Comparison of ENCODE assay signal across 6 cellular contexts in the genomic region with DNA sequence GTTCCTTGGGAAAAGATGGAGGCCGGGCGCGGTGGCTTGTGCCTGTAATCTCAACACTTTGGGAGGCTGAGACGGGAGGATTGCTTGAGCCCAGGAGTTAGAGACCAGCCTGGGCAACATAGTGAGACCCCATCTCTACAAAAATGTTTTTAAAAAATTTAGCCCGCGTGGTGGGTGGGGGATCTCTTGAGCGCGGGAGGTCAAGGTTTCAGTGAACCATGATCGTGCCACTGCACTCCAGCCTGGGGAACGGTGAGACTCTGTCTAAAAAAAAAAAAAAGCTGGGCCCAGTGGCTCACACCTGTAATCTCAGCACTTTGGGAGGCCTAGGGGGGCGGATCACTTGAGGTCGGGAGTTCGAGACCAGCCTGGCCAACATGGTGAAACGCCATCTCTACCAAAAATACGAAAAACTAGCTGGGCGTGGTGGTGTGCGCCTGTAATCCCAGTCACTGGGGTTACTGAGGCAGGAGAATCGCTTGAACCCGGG. TPM values are rescaled to one million over a fixed set of nuclear protein-coding genes. Genes with fewer than 3 reads are reported as not detected.
DNase-seq lines count a peak whose midpoint lies in the region; ATAC-seq, FAIRE-seq and TF ChIP-seq lines count a peak whose summit lies in the region.
"Not testable (repeated sequence)": the region's sequence is repeated elsewhere in the genome, so short reads cannot be mapped to it uniquely, and the experiment has no call there.

No MANE protein-coding gene starts in this region.

- not testable (repeated sequence) for H3K27me3 ChIP-seq in GM06990 (replicated peaks; ENCODE audit: control insufficient read depth, insufficient read depth, low read length); SJSA1 (replicated peaks); GM12878 (replicated peaks in 1 of 2; ENCODE audit: control insufficient read depth in 2 of 2, insufficient read depth in 2 of 2, low read length in 1 of 2); cardiac muscle cell; naive thymus-derived CD4-positive, alpha-beta T cell (ENCODE audit: control insufficient read depth in 2 of 2, insufficient read depth in 2 of 2, low read length in 2 of 2)

- not testable (repeated sequence) for H3K36me3 ChIP-seq in GM06990 (ENCODE audit: control insufficient read depth, insufficient read depth, low read length); GM12878 (ENCODE audit: control insufficient read depth in 2 of 2, insufficient read depth in 2 of 2, low read length in 1 of 2); cardiac muscle cell
- peaks cover 51% of the 10 kb centered on the region for H3K36me3 ChIP-seq in SJSA1
- H3K36me3 ChIP-seq in naive thymus-derived CD4-positive, alpha-beta T cell (ENCODE audit: control insufficient read depth in 2 of 3, insufficient read depth in 3 of 3, low read length in 3 of 3): peaks cover 0 to 41% (median 0%) of the 10 kb centered on the region in 3 experiments

- TF ChIP-seq POLR2A in GM12878 (IDR thresholded peaks at IDR 0.05; ENCODE audit: low read depth, low read length): not testable (repeated sequence)

- not testable (repeated sequence) for H3K27me3 Mint-ChIP-seq in naive thymus-derived CD4-positive, alpha-beta T cell

- H3K4me2 ChIP-seq in GM12878 (ENCODE audit: control insufficient read depth, insufficient read depth): peak overlapping the region; percentile 53

- BruUV-seq in GM12878 (replicated peaks; lab: Mats Ljungman, UMichigan): not testable (repeated sequence)

- H3K79me2 ChIP-seq in GM12878 (ENCODE audit: control insufficient read depth, insufficient read depth, low read length): peaks cover 27% of the 10 kb centered on the region

- DNase-seq in GM06990 (ENCODE audit: extremely low read depth, insufficient read length); SJSA1 (ENCODE audit: low read depth in 1 of 2, low spot score in 2 of 2); GM12878 (ENCODE audit: low read depth, low spot score); cardiac muscle cell (ENCODE audit: low read depth in 1 of 2, low spot score in 1 of 2); naive thymus-derived CD4-positive, alpha-beta T cell; substantia nigra (lab: John Stamatoyannopoulos, UW): not testable (repeated sequence)

- TF ChIP-seq EP300 in GM12878 (IDR thresholded peaks at IDR 0.05; ENCODE audit: borderline replicate concordance in 1 of 2, control insufficient read depth in 1 of 2, low read depth in 2 of 2, low read length in 2 of 2): not testable (repeated sequence)

- SMC1A ChIA-PET in GM12878 (lab: Charles Lee; ENCODE audit: uncharacterized antibody, unreplicated experiment): interaction anchor here (0.6 to 5.7 kb wide), 12 partner anchors 10 to 791 kb away, joined by 3 to 128 read pairs (median 5); a partner anchor contains a TSS

- H3K4me3 ChIP-seq in GM06990 (replicated peaks; ENCODE audit: low read depth, low read length) (peak overlapping the region; percentile 94), SJSA1 (peak overlapping the region; percentile 76), GM12878 (peak overlapping the region; percentile 97), cardiac muscle cell (peak overlapping the region; percentile 90)
- peak overlapping the region; percentile 99 for H3K4me3 ChIP-seq in naive thymus-derived CD4-positive, alpha-beta T cell (ENCODE audit: low read length)

- RAD21 ChIA-PET in GM12878 (lab: Charles Lee; ENCODE audit: unreplicated experiment): interaction anchor here (0.8 to 5.9 kb wide), 9 partner anchors 11 to 104 kb away, joined by 3 to 121 read pairs (median 9); a partner anchor contains a TSS

- peaks cover 4 to 22% (median 12%) of the 10 kb centered on the region in 5 donors for H3K36me3 Mint-ChIP-seq in naive thymus-derived CD4-positive, alpha-beta T cell

- H2AFZ ChIP-seq in GM12878 (ENCODE audit: control insufficient read depth, low read depth, low read length): peak overlapping the region; percentile 100

- not testable (repeated sequence) for H3K27ac ChIP-seq in SJSA1; cardiac muscle cell; naive thymus-derived CD4-positive, alpha-beta T cell (ENCODE audit: low read depth, low read length)
- H3K27ac ChIP-seq in GM12878 (ENCODE audit: control insufficient read depth, insufficient read depth) (peak overlapping the region; percentile 96), substantia nigra (ENCODE audit: low read depth, low read length, poor library complexity, severe bottlenecking) (peak overlapping the region; percentile 96)

- not testable (repeated sequence) for H3K9me3 Mint-ChIP-seq in naive thymus-derived CD4-positive, alpha-beta T cell

- peak overlapping the region; percentile 91 to 100 (median 98) for H3K4me3 Mint-ChIP-seq in naive thymus-derived CD4-positive, alpha-beta T cell

- peak overlapping the region; percentile 91 for H3K9ac ChIP-seq in GM12878 (ENCODE audit: control insufficient read depth, insufficient read depth, low read length)

- POLR2A ChIA-PET in GM12878 (lab: Charles Lee): interaction anchor here (0.8 to 3.6 kb wide), 9 partner anchors 11 to 105 kb away, joined by 3 to 44 read pairs (median 10); a partner anchor contains a TSS
- POLR2A ChIA-PET in naive thymus-derived CD4-positive, alpha-beta T cell (lab: Charles Lee): interaction anchor here (0.8 to 6.9 kb wide), 16 partner anchors 8 to 704 kb away, joined by 3 to 197 read pairs (median 6); a partner anchor contains a TSS

- H3K4me1 Mint-ChIP-seq in naive thymus-derived CD4-positive, alpha-beta T cell: peaks cover 21 to 59% (median 41%) of the 10 kb centered on the region in 7 donors

- not testable (repeated sequence) for H4K20me1 ChIP-seq in GM12878 (ENCODE audit: control insufficient read depth, insufficient read depth)

- H3K27ac Mint-ChIP-seq in naive thymus-derived CD4-positive, alpha-beta T cell: peak overlapping the region; percentile 93 to 100 (median 99)

- 87% methylated on average over 19 of the region's 19 CpGs for WGBS in GM12878 (ENCODE audit: insufficient coverage, insufficient replicate concordance, low lambda C conversion rate, missing lambda C conversion rate)

- TF ChIP-seq RAD21 in GM12878 (IDR thresholded peaks at IDR 0.05; ENCODE audit: insufficient read depth, low read depth, low read length): not testable (repeated sequence)

- not testable (repeated sequence) for H3K9me3 ChIP-seq in SJSA1 (replicated peaks); GM12878 (replicated peaks; ENCODE audit: control insufficient read depth, insufficient read depth, low read length); cardiac muscle cell (ENCODE audit: low read depth); naive thymus-derived CD4-positive, alpha-beta T cell (ENCODE audit: control insufficient read depth in 2 of 3, low read length in 3 of 3)

- not testable (repeated sequence) for FAIRE-seq in GM12878 (lab: Jason Lieb, UNC)

- ATAC-seq in GM12878; naive thymus-derived CD4-positive, alpha-beta T cell: not testable (repeated sequence)

- not testable (repeated sequence) for TF ChIP-seq CTCF in GM06990 (IDR thresholded peaks at IDR 0.05; ENCODE audit: insufficient read depth, low read length, poor library complexity, severe bottlenecking); GM12878 (IDR thresholded peaks at IDR 0.05 in 2 of 3, conservative IDR thresholded peaks at IDR 0.05 in 1 of 3; ENCODE audit: control insufficient read depth in 2 of 3, extremely low read depth in 1 of 3, insufficient read depth in 1 of 3, low read depth in 3 of 3, low read length in 3 of 3); cardiac muscle cell (IDR thresholded peaks at IDR 0.05; ENCODE audit: low read depth, low read length)

- in situ Hi-C loops in GM12878 (cut with MboI): loop anchor here (10.0 kb wide), 1 partner anchor 101 kb away; no protein-coding TSS in a partner anchor

- intact Hi-C loops in GM12878 (cut with micrococcal nuclease; ENCODE audit: unreplicated experiment): loop anchor here (1.0 to 2.0 kb wide), 5 partner anchors 19 to 104 kb away; no protein-coding TSS in a partner anchor
- intact Hi-C loops in naive thymus-derived CD4-positive, alpha-beta T cell (cut with micrococcal nuclease): loop anchor here (1.0 to 10.0 kb wide), 18 partner anchors 11 to 1249 kb away; a partner anchor contains a TSS

- CTCF ChIA-PET in GM12878 (lab: Yijun Ruan, JAX): interaction anchor here (0.7 to 19.4 kb wide), 19 partner anchors 8 to 242 kb away, joined by 3 to 280 read pairs (median 4); a partner anchor contains a TSS
- CTCF ChIA-PET in naive thymus-derived CD4-positive, alpha-beta T cell (lab: Charles Lee): interaction anchor here (0.7 to 6.2 kb wide), 10 partner anchors 20 to 104 kb away, joined by 3 to 59 read pairs (median 9); a partner anchor contains a TSS

- H3K4me1 ChIP-seq in SJSA1 (replicated peaks): peaks cover 16% of the 10 kb centered on the region
- H3K4me1 ChIP-seq in GM12878 (ENCODE audit: control insufficient read depth, insufficient read depth, low read length): peaks cover 13% of the 10 kb centered on the region
- not testable (repeated sequence) for H3K4me1 ChIP-seq in cardiac muscle cell (ENCODE audit: low read depth)
- peaks cover 22 to 26% of the 10 kb centered on the region in 2 donors for H3K4me1 ChIP-seq in naive thymus-derived CD4-positive, alpha-beta T cell (ENCODE audit: control insufficient read depth in 2 of 2, insufficient read depth in 2 of 2, low read length in 2 of 2)

RNA-seq across cellular contexts. Expression of a gene that starts 0.8 kb away (rescaled TPM):
- total RNA-seq in SJSA1 (2014; rRNA removed; shearing (Covaris generic)): 19.8 and 22.9 TPM in 2 replicates
- 49.7 and 59.4 TPM in 2 replicates for total RNA-seq in GM12878 (2013; cell fraction: nucleolus; rRNA removed)
- total RNA-seq in GM12878 (2014; rRNA removed): 19.2 and 19.6 TPM in 2 replicates
- total RNA-seq in GM12878 (2014; rRNA removed; fragmentation: Illumina TruSeq; extraction: Trizol): 13.5 and 14.3 TPM in 2 replicates
- 27.3 and 30.5 TPM in 2 replicates for total RNA-seq in GM12878 (2021)
- 10.8 TPM for polyA plus RNA-seq in GM12878 (2011; ENCODE audit: low read depth)
- polyA plus RNA-seq in GM12878 (2011; rRNA removed): 19.6 and 27.8 TPM in 2 replicates
- polyA plus RNA-seq in GM12878 (2011; cell fraction: cytosol; rRNA removed): 33.2 and 37.2 TPM in 2 replicates
- polyA plus RNA-seq in GM12878 (2011; cell fraction: nucleus; rRNA removed): 134 and 151 TPM in 2 replicates
- polyA plus RNA-seq in GM12878 (2012): 19.7 and 22.2 TPM in 2 replicates
- 21.5 and 26.1 TPM in 2 replicates for polyA plus RNA-seq in GM12878 (2014; fragmentation: Illumina TruSeq; extraction: Trizol)
- 1 to 10 TPM; 6.5 to 7.2 TPM for polyA plus RNA-seq in GM12878 (2014; fragmentation: Nextera tagmentation; extraction: Ambion mirVana)
- polyA plus RNA-seq in GM12878 (2014; rRNA removed): 32.7 and 34.9 TPM in 2 replicates
- 10 to 100 TPM; 25.7 to 27.7 TPM for polyA plus RNA-seq in GM12878 (2016; fragmentation: Nextera tagmentation; extraction: Ambion mirVana)
- polyA minus RNA-seq in GM12878 (2011; rRNA and poly(A)+ RNA removed): 19.7 and 27.5 TPM in 2 replicates
- 6.1 and 8.0 TPM in 2 replicates for polyA minus RNA-seq in GM12878 (2011; cell fraction: cytosol; rRNA and poly(A)+ RNA removed)
- polyA minus RNA-seq in GM12878 (2011; cell fraction: nucleus; rRNA and poly(A)+ RNA removed): 25.3 and 35.9 TPM in 2 replicates
- 16.8 and 32.9 TPM in 2 replicates for total RNA-seq in cardiac muscle cell
- polyA plus RNA-seq in cardiac muscle cell: 23.0 and 29.1 TPM in 2 replicates
- total RNA-seq in naive thymus-derived CD4-positive, alpha-beta T cell: 10 to 100 TPM; 35.5 to 50.4 (median 43.6) TPM
- 10 to 100 TPM; 19.8 to 24.5 TPM for polyA plus RNA-seq in naive thymus-derived CD4-positive, alpha-beta T cell

RNA-seq across cellular contexts. Expression of a gene that starts 0.9 kb away (rescaled TPM):
- 5.4 and 12.4 TPM in 2 replicates for total RNA-seq in SJSA1 (2014; rRNA removed; shearing (Covaris generic))
- 77.0 and 88.9 TPM in 2 replicates for total RNA-seq in GM12878 (2013; cell fraction: nucleolus; rRNA removed)
- 16.3 and 16.9 TPM in 2 replicates for total RNA-seq in GM12878 (2014; rRNA removed)
- 10.6 and 10.9 TPM in 2 replicates for total RNA-seq in GM12878 (2014; rRNA removed; fragmentation: Illumina TruSeq; extraction: Trizol)
- total RNA-seq in GM12878 (2021): 7.6 and 15.7 TPM in 2 replicates
- 2.5 TPM for polyA plus RNA-seq in GM12878 (2011; ENCODE audit: low read depth)
- polyA plus RNA-seq in GM12878 (2011; rRNA removed): 2.2 and 5.0 TPM in 2 replicates
- 4.2 and 6.1 TPM in 2 replicates for polyA plus RNA-seq in GM12878 (2011; cell fraction: cytosol; rRNA removed)
- 16.3 and 24.7 TPM in 2 replicates for polyA plus RNA-seq in GM12878 (2011; cell fraction: nucleus; rRNA removed)
- polyA plus RNA-seq in GM12878 (2012): 4.5 TPM in 2 replicates
- polyA plus RNA-seq in GM12878 (2014; fragmentation: Illumina TruSeq; extraction: Trizol): 5.2 and 7.1 TPM in 2 replicates
- polyA plus RNA-seq in GM12878 (2014; fragmentation: Nextera tagmentation; extraction: Ambion mirVana): 1 to 10 TPM in 1 of 2 experiments, under 1 TPM in 1; 0.93 to 1.5 TPM
- polyA plus RNA-seq in GM12878 (2014; rRNA removed): 12.5 and 14.8 TPM in 2 replicates
- 1 to 10 TPM; 8.2 to 9.9 TPM for polyA plus RNA-seq in GM12878 (2016; fragmentation: Nextera tagmentation; extraction: Ambion mirVana)
- polyA minus RNA-seq in GM12878 (2011; rRNA and poly(A)+ RNA removed): 19.2 and 38.1 TPM in 2 replicates
- polyA minus RNA-seq in GM12878 (2011; cell fraction: cytosol; rRNA and poly(A)+ RNA removed): 4.5 and 5.1 TPM in 2 replicates
- 33.6 and 56.7 TPM in 2 replicates for polyA minus RNA-seq in GM12878 (2011; cell fraction: nucleus; rRNA and poly(A)+ RNA removed)
- 18.1 and 33.5 TPM in 2 replicates for total RNA-seq in cardiac muscle cell
- polyA plus RNA-seq in cardiac muscle cell: 16.8 and 23.4 TPM in 2 replicates
- total RNA-seq in naive thymus-derived CD4-positive, alpha-beta T cell: 10 to 100 TPM; 21.4 to 75.2 (median 33.8) TPM
- polyA plus RNA-seq in naive thymus-derived CD4-positive, alpha-beta T cell: 10 to 100 TPM; 13.1 to 23.9 TPM

RNA-seq across cellular contexts. Expression of a gene that starts 11.2 kb away (rescaled TPM):
- total RNA-seq in SJSA1 (2014; rRNA removed; shearing (Covaris generic)): 30.4 and 55.7 TPM in 2 replicates
- total RNA-seq in GM12878 (2013; cell fraction: nucleolus; rRNA removed): 16.6 and 17.5 TPM in 2 replicates
- total RNA-seq in GM12878 (2014; rRNA removed) (70.6 and 73.5 TPM in 2 replicates), GM12878 (2014; rRNA removed; fragmentation: Illumina TruSeq; extraction: Trizol) (40.6 and 46.7 TPM in 2 replicates), GM12878 (2021) (131 and 146 TPM in 2 replicates), cardiac muscle cell (50.8 and 50.9 TPM in 2 replicates)
- 500 TPM for polyA plus RNA-seq in GM12878 (2011; ENCODE audit: low read depth)
- polyA plus RNA-seq in GM12878 (2011; rRNA removed) (25.6 and 27.2 TPM in 2 replicates), GM12878 (2014; fragmentation: Illumina TruSeq; extraction: Trizol) (3.7 and 15.1 TPM in 2 replicates), GM12878 (2014; fragmentation: Nextera tagmentation; extraction: Ambion mirVana) (10 to 100 TPM; 40.8 to 94.1 TPM), GM12878 (2014; rRNA removed) (88.3 and 116 TPM in 2 replicates), GM12878 (2016; fragmentation: Nextera tagmentation; extraction: Ambion mirVana) (100 to 1,000 TPM; 166 to 167 TPM), cardiac muscle cell (132 and 140 TPM in 2 replicates)
- 54.6 and 96.1 TPM in 2 replicates for polyA plus RNA-seq in GM12878 (2011; cell fraction: cytosol; rRNA removed)
- 33.6 and 35.6 TPM in 2 replicates for polyA plus RNA-seq in GM12878 (2011; cell fraction: nucleus; rRNA removed)
- 98.1 and 123 TPM in 2 replicates for polyA plus RNA-seq in GM12878 (2012)
- 14.0 and 18.4 TPM in 2 replicates for polyA minus RNA-seq in GM12878 (2011; rRNA and poly(A)+ RNA removed)
- 11.6 and 14.1 TPM in 2 replicates for polyA minus RNA-seq in GM12878 (2011; cell fraction: cytosol; rRNA and poly(A)+ RNA removed)
- polyA minus RNA-seq in GM12878 (2011; cell fraction: nucleus; rRNA and poly(A)+ RNA removed): 13.1 and 27.3 TPM in 2 replicates
- 100 to 1,000 TPM in 2 of 5 experiments, 10 to 100 TPM in 3; 45.7 to 108 (median 94.5) TPM for total RNA-seq in naive thymus-derived CD4-positive, alpha-beta T cell
- polyA plus RNA-seq in naive thymus-derived CD4-positive, alpha-beta T cell: 100 to 1,000 TPM; 138 to 175 TPM

RNA-seq across cellular contexts. Expression of a gene that starts 15.7 kb away (rescaled TPM):
- total RNA-seq in SJSA1 (2014; rRNA removed; shearing (Covaris generic)): 0.18 and 1.6 TPM in 2 replicates
- 4.3 and 4.6 TPM in 2 replicates for total RNA-seq in GM12878 (2013; cell fraction: nucleolus; rRNA removed)
- total RNA-seq in GM12878 (2014; rRNA removed) (0.98 and 4.0 TPM in 2 replicates), GM12878 (2014; rRNA removed; fragmentation: Illumina TruSeq; extraction: Trizol) (0.22 and 0.46 TPM in 2 replicates), GM12878 (2021) (0.88 and 1.2 TPM in 2 replicates), cardiac muscle cell (0.49 and 0.80 TPM in 2 replicates)
- polyA plus RNA-seq in GM12878 (2011; ENCODE audit: low read depth): not detected
- polyA plus RNA-seq in GM12878 (2011; rRNA removed) (0.13 and 0.15 TPM in 2 replicates), GM12878 (2014; fragmentation: Illumina TruSeq; extraction: Trizol) (0.32 and 0.89 TPM in 2 replicates), GM12878 (2014; fragmentation: Nextera tagmentation; extraction: Ambion mirVana) (under 1 TPM; 0.08 to 0.09 TPM), GM12878 (2014; rRNA removed) (1.3 and 1.4 TPM in 2 replicates), GM12878 (2016; fragmentation: Nextera tagmentation; extraction: Ambion mirVana) (under 1 TPM; 0.20 to 0.88 TPM), cardiac muscle cell (1.7 TPM in 1 of 2 replicates, not detected in the other)
- 0.15 and 0.30 TPM in 2 replicates for polyA plus RNA-seq in GM12878 (2011; cell fraction: cytosol; rRNA removed)
- 0.57 and 1.2 TPM in 2 replicates for polyA plus RNA-seq in GM12878 (2011; cell fraction: nucleus; rRNA removed)
- polyA plus RNA-seq in GM12878 (2012): 0.49 and 0.74 TPM in 2 replicates
- 0.46 TPM in 1 of 2 replicates, not detected in the other for polyA minus RNA-seq in GM12878 (2011; rRNA and poly(A)+ RNA removed)
- polyA minus RNA-seq in GM12878 (2011; cell fraction: cytosol; rRNA and poly(A)+ RNA removed): not detected in 2 replicates
- 1.5 and 1.8 TPM in 2 replicates for polyA minus RNA-seq in GM12878 (2011; cell fraction: nucleus; rRNA and poly(A)+ RNA removed)
- total RNA-seq in naive thymus-derived CD4-positive, alpha-beta T cell: under 1 TPM in 2 of 5 experiments, not detected in 3; 0.44 to 0.65 TPM
- polyA plus RNA-seq in naive thymus-derived CD4-positive, alpha-beta T cell: not detected

RNA-seq across cellular contexts. Expression of a gene that starts 18.5 kb away (rescaled TPM):
- 38.7 and 41.2 TPM in 2 replicates for total RNA-seq in SJSA1 (2014; rRNA removed; shearing (Covaris generic))
- 53.1 and 64.7 TPM in 2 replicates for total RNA-seq in GM12878 (2013; cell fraction: nucleolus; rRNA removed)
- 48.9 and 52.2 TPM in 2 replicates for total RNA-seq in GM12878 (2014; rRNA removed)
- 24.8 and 25.3 TPM in 2 replicates for total RNA-seq in GM12878 (2014; rRNA removed; fragmentation: Illumina TruSeq; extraction: Trizol)
- total RNA-seq in GM12878 (2021): 54.5 and 60.4 TPM in 2 replicates
- polyA plus RNA-seq in GM12878 (2011; ENCODE audit: low read depth): 31.0 TPM
- 20.4 and 36.2 TPM in 2 replicates for polyA plus RNA-seq in GM12878 (2011; rRNA removed)
- 37.9 and 51.3 TPM in 2 replicates for polyA plus RNA-seq in GM12878 (2011; cell fraction: cytosol; rRNA removed)
- 199 and 213 TPM in 2 replicates for polyA plus RNA-seq in GM12878 (2011; cell fraction: nucleus; rRNA removed)
- polyA plus RNA-seq in GM12878 (2012): 44.4 and 46.5 TPM in 2 replicates
- 29.8 and 34.1 TPM in 2 replicates for polyA plus RNA-seq in GM12878 (2014; fragmentation: Illumina TruSeq; extraction: Trizol)
- polyA plus RNA-seq in GM12878 (2014; fragmentation: Nextera tagmentation; extraction: Ambion mirVana): 1 to 10 TPM; 3.7 to 3.9 TPM
- 49.0 and 52.7 TPM in 2 replicates for polyA plus RNA-seq in GM12878 (2014; rRNA removed)
- 10 to 100 TPM; 21.5 to 30.7 TPM for polyA plus RNA-seq in GM12878 (2016; fragmentation: Nextera tagmentation; extraction: Ambion mirVana)
- polyA minus RNA-seq in GM12878 (2011; rRNA and poly(A)+ RNA removed): 26.4 and 36.2 TPM in 2 replicates
- 13.1 and 13.2 TPM in 2 replicates for polyA minus RNA-seq in GM12878 (2011; cell fraction: cytosol; rRNA and poly(A)+ RNA removed)
- 14.1 and 26.2 TPM in 2 replicates for polyA minus RNA-seq in GM12878 (2011; cell fraction: nucleus; rRNA and poly(A)+ RNA removed)
- 58.5 and 67.3 TPM in 2 replicates for total RNA-seq in cardiac muscle cell
- 31.9 and 50.1 TPM in 2 replicates for polyA plus RNA-seq in cardiac muscle cell
- total RNA-seq in naive thymus-derived CD4-positive, alpha-beta T cell: 10 to 100 TPM; 61.0 to 88.5 (median 74.3) TPM
- polyA plus RNA-seq in naive thymus-derived CD4-positive, alpha-beta T cell: 10 to 100 TPM; 31.2 to 40.7 TPM
